1 cellular context compared by ENCODE assay signal in genomic region chr5:56837956-56838355, GRCh38.
TF ChIP-seq lines count a peak whose summit lies in the region.

No MANE protein-coding gene starts in this region.

TF ChIP-seq in HepG2, 621 proteins besides CTCF, POLR2A, EP300 and RAD21:
- TF ChIP-seq DBP (CRISPR knock-in tag; IDR thresholded peaks at IDR 0.05; ENCODE audit: not compliant biosample characterization): no peak
- TF ChIP-seq DZIP1 (CRISPR knock-in tag; IDR thresholded peaks at IDR 0.05): no peak
- no peak for TF ChIP-seq PHF8 (CRISPR knock-in tag; IDR thresholded peaks at IDR 0.05)
- no peak for TF ChIP-seq TRIM24 (CRISPR knock-in tag; IDR thresholded peaks at IDR 0.05)
- TF ChIP-seq ZNF740 (CRISPR knock-in tag; IDR thresholded peaks at IDR 0.05): no peak
- TF ChIP-seq CEBPB (IDR thresholded peaks at IDR 0.05; ENCODE audit: borderline replicate concordance, low read depth, low read length): no peak
- no peak for TF ChIP-seq RERE (CRISPR knock-in tag; IDR thresholded peaks at IDR 0.05; ENCODE audit: low read depth)
- TF ChIP-seq MIXL1 (CRISPR knock-in tag; IDR thresholded peaks at IDR 0.05): no peak
- TF ChIP-seq HMGXB4 (CRISPR knock-in tag; IDR thresholded peaks at IDR 0.05; ENCODE audit: borderline replicate concordance in 1 of 2, low read depth in 1 of 2): no peak
- no peak for TF ChIP-seq ZFP82 (CRISPR knock-in tag; IDR thresholded peaks at IDR 0.05; ENCODE audit: borderline replicate concordance)
- TF ChIP-seq CENPBD1 (CRISPR knock-in tag; IDR thresholded peaks at IDR 0.05; ENCODE audit: borderline replicate concordance, low read depth): no peak
- no peak for TF ChIP-seq RBFOX2 (IDR thresholded peaks at IDR 0.05; ENCODE audit: low read depth, low read length)
- TF ChIP-seq PLRG1 (conservative IDR thresholded peaks at IDR 0.05): no peak
